ENCODE assay signal across 24 cellular contexts in genomic region chr18:24602156-24602555, GRCh38.
"Had no signal": no experiment of that assay in that cellular context is flagged by ENCODE, and none has a peak within 500 bp of the region (broad histone marks: within the 10 kb centered on the region; RNA-seq: fewer than 3 reads in every experiment).

No MANE protein-coding gene starts in this region.

- FAIRE-seq: endometrium, frontal cortex, keratinocyte had no signal

- H3K9me3 ChIP-seq: right atrium auricular region, transverse colon, uterus had no signal

- H3K4me1 ChIP-seq: right atrium auricular region, transverse colon, uterus had no signal

- H3K36me3 ChIP-seq: right atrium auricular region, transverse colon, uterus had no signal

- DNase-seq: activated CD4-positive, alpha-beta T cell treated with anti-CD3 and anti-CD28 coated beads for 48 hours; activated CD4-positive, CD25-positive, alpha-beta regulatory T cell; activated CD8-positive, alpha-beta memory T cell treated with anti-CD3 and anti-CD28 coated beads, Interleukin-2, amount 50 U/mL, for 4 hours; activated CD8-positive, alpha-beta T cell treated with anti-CD3 and anti-CD28 coated beads, Interleukin-2, amount 10 ng/mL, durations not matched to agents 7 days and 5 days; activated naive CD4-positive, alpha-beta T cell treated with anti-CD3 and anti-CD28 coated beads for 36 hours; activated naive CD8-positive, alpha-beta T cell treated with anti-CD3 and anti-CD28 coated beads, Interleukin-2, amount 50 U/mL, for 24 hours; activated T-cell treated with anti-CD3 and anti-CD28 coated beads, Interleukin-2, amount 50 U/mL, for 4 hours; anterior cingulate cortex; erythroblast; head of caudate nucleus; midbrain; nephron progenitor cell; nucleus accumbens; posterior cingulate gyrus; stimulated activated CD4-positive, alpha-beta T cell treated with anti-CD3 and anti-CD28 coated beads, Interleukin-2, amount 100 ng/mL, for 48 hours; transverse colon; uterus had no signal

- H3K27ac ChIP-seq: coronary artery, right atrium auricular region, transverse colon, uterus had no signal

- ATAC-seq: activated CD8-positive, alpha-beta T cell treated with anti-CD3 and anti-CD28 coated beads, Interleukin-2, amount 10 ng/mL, durations not matched to agents 7 days and 5 days; activated naive CD8-positive, alpha-beta T cell treated with anti-CD3 and anti-CD28 coated beads, Interleukin-2, amount 50 U/mL, for 24 hours; activated T-cell treated with anti-CD3 and anti-CD28 coated beads, Interleukin-2, amount 50 U/mL, for 4 hours; left lobe of liver had no signal

- H3K4me3 ChIP-seq: coronary artery, lung, right atrium auricular region, transverse colon, uterus had no signal

- H3K27me3 ChIP-seq: right atrium auricular region, transverse colon, uterus had no signal
